In genomic region chr17:66983414-66984021, GRCh38 we compare ENCODE assay signal across 2 cellular contexts.
TF ChIP-seq lines count a peak whose summit lies in the region.

No MANE protein-coding gene starts in this region.

TF ChIP-seq in A549, 52 proteins besides CTCF, POLR2A, EP300 and RAD21 (continued from another document):
- TF ChIP-seq HOXA7 (CRISPR knock-in tag; IDR thresholded peaks at IDR 0.05) (no peak), ZNF302 (CRISPR knock-in tag; IDR thresholded peaks at IDR 0.05) (no peak), HES2 (IDR thresholded peaks at IDR 0.05) (no peak), EHF (CRISPR knock-in tag; IDR thresholded peaks at IDR 0.05) (no peak), TFCP2L1 (CRISPR knock-in tag; IDR thresholded peaks at IDR 0.05) (no peak), FOSB (CRISPR knock-in tag; IDR thresholded peaks at IDR 0.05) (no peak), SREBF2 (IDR thresholded peaks at IDR 0.05) (no peak), RNF2 (IDR thresholded peaks at IDR 0.05; ENCODE audit: borderline replicate concordance, low read depth) (peak; percentile 95), ZSCAN20 (CRISPR knock-in tag; IDR thresholded peaks at IDR 0.05) (no peak), EHMT2 (IDR thresholded peaks at IDR 0.05; ENCODE audit: low read depth) (no peak)
- TF ChIP-seq, protein P1, sequence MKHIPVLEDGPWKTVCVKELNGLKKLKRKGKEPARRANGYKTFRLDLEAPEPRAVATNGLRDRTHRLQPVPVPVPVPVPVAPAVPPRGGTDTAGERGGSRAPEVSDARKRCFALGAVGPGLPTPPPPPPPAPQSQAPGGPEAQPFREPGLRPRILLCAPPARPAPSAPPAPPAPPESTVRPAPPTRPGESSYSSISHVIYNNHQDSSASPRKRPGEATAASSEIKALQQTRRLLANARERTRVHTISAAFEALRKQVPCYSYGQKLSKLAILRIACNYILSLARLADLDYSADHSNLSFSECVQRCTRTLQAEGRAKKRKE (CRISPR knock-in tag; IDR thresholded peaks at IDR 0.05; ENCODE audit: low read depth): no peak

TF ChIP-seq in GM23338, 12 proteins besides CTCF, POLR2A, EP300 and RAD21 (continued from another document):
- TF ChIP-seq, protein P2, sequence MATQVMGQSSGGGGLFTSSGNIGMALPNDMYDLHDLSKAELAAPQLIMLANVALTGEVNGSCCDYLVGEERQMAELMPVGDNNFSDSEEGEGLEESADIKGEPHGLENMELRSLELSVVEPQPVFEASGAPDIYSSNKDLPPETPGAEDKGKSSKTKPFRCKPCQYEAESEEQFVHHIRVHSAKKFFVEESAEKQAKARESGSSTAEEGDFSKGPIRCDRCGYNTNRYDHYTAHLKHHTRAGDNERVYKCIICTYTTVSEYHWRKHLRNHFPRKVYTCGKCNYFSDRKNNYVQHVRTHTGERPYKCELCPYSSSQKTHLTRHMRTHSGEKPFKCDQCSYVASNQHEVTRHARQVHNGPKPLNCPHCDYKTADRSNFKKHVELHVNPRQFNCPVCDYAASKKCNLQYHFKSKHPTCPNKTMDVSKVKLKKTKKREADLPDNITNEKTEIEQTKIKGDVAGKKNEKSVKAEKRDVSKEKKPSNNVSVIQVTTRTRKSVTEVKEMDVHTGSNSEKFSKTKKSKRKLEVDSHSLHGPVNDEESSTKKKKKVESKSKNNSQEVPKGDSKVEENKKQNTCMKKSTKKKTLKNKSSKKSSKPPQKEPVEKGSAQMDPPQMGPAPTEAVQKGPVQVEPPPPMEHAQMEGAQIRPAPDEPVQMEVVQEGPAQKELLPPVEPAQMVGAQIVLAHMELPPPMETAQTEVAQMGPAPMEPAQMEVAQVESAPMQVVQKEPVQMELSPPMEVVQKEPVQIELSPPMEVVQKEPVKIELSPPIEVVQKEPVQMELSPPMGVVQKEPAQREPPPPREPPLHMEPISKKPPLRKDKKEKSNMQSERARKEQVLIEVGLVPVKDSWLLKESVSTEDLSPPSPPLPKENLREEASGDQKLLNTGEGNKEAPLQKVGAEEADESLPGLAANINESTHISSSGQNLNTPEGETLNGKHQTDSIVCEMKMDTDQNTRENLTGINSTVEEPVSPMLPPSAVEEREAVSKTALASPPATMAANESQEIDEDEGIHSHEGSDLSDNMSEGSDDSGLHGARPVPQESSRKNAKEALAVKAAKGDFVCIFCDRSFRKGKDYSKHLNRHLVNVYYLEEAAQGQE (IDR thresholded peaks at IDR 0.05; ENCODE audit: unreplicated experiment): no peak
- TF ChIP-seq EZH2phosphoT487 (IDR thresholded peaks at IDR 0.05; ENCODE audit: unreplicated experiment) (no peak), ZNF331 (CRISPR knock-in tag; IDR thresholded peaks at IDR 0.05; ENCODE audit: low read depth) (no peak), ZNF462 (CRISPR knock-in tag; IDR thresholded peaks at IDR 0.05) (no peak), EZH2 (IDR thresholded peaks at IDR 0.05; ENCODE audit: low read depth, unreplicated experiment) (no peak)
